ENCODE assay signal across 20 cellular contexts in the genomic region with DNA sequence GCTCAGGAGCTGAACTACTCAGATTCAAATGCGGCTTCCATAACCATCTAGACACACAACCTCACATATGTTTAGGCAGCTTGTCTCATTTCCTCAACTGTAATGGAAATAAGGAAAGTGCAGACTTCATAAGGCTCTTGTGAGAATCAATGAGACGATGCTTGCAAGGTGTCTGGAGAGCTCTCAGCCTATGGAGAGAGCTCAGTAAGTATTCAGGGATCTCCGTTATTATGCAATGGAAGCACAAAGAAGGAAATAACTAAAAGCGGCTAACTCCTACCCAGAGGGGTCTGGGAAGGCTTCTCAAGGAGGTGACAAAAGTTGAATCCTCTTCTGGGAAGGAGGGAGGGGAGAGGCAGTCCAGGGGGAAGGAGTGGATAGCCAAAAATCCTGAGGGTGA. TPM values are rescaled to one million over a fixed set of nuclear protein-coding genes. Genes with fewer than 3 reads are reported as not detected.
A peak's percentile ranks its signal among the peaks of the same experiment; 100 is the strongest.
DNase-seq lines count a peak whose midpoint lies in the region; ATAC-seq and TF ChIP-seq lines count a peak whose summit lies in the region.
"Had no signal": no experiment of that assay in that cellular context is flagged by ENCODE, and none has a peak within 500 bp of the region (broad histone marks: within the 10 kb centered on the region; RNA-seq: fewer than 3 reads in every experiment).

No MANE protein-coding gene starts in this region.

- no peak overlapping the region for H2BK12ac ChIP-seq in neuronal stem cell (ENCODE audit: low read length)

- no peak for TF ChIP-seq CTCF in C4-2B (conservative IDR thresholded peaks at IDR 0.05)
- TF ChIP-seq CTCF in GM23338 (conservative IDR thresholded peaks at IDR 0.05; ENCODE audit: low read depth in 2 of 2) = no peak
- TF ChIP-seq CTCF in endodermal cell (conservative IDR thresholded peaks at IDR 0.05) = no peak
- TF ChIP-seq CTCF in esophagus squamous epithelium (IDR thresholded peaks at IDR 0.05) = no peak

- no peak overlapping the region for H4K8ac ChIP-seq in neuronal stem cell (ENCODE audit: low read depth, low read length)

- H3K4me3 Mint-ChIP-seq in GM23338 (no peak overlapping the region), endodermal cell (no peak overlapping the region)

- peaks cover 7% of the 10 kb centered on the region for H3K4me1 Mint-ChIP-seq in GM23338
- H3K4me1 Mint-ChIP-seq in endodermal cell = peaks cover 7% of the 10 kb centered on the region

- intact Hi-C loops in esophagus squamous epithelium (cut with DNase I) = no loop called here

- H3K27ac ChIP-seq in C4-2B (peak overlapping the region; percentile 17; the same call in 1 of the 2 replicates), GM23338 (ENCODE audit: low read depth) (no peak overlapping the region), endodermal cell (ENCODE audit: low read depth, low read length) (no peak overlapping the region), neuronal stem cell (replicated peaks; ENCODE audit: low read length) (no peak overlapping the region), esophagus squamous epithelium (no peak overlapping the region)
- H3K27ac ChIP-seq: HL-60, SJSA1 had no signal

- no peaks in the 10 kb centered on the region for H3K79me2 ChIP-seq in GM23338 (replicated peaks; ENCODE audit: insufficient read depth)

- H2BK120ac ChIP-seq in neuronal stem cell (ENCODE audit: low read depth, low read length) = no peak overlapping the region

- no peak overlapping the region for H3K23ac ChIP-seq in neuronal stem cell (ENCODE audit: low read depth, low read length, poor library complexity)

- peaks cover 6% of the 10 kb centered on the region for H3K27me3 Mint-ChIP-seq in GM23338 (ENCODE audit: insufficient read depth, low read depth, poor library complexity)
- H3K27me3 Mint-ChIP-seq in endodermal cell (ENCODE audit: insufficient read depth) = no peaks in the 10 kb centered on the region

- H3K9ac ChIP-seq in endodermal cell (ENCODE audit: extremely low read depth, low read length, poor library complexity, severe bottlenecking) (no peak overlapping the region), neuronal stem cell (ENCODE audit: low read depth, low read length, poor library complexity) (no peak overlapping the region)

- H3K9me2 ChIP-seq in GM23338 (ENCODE audit: insufficient read depth) = peaks cover 5% of the 10 kb centered on the region; the same call in 1 of the 2 replicates

- H3K27me3 ChIP-seq in GM23338 (ENCODE audit: insufficient read depth) (no peaks in the 10 kb centered on the region), endodermal cell (ENCODE audit: control insufficient read depth, insufficient read depth, low read length, poor library complexity, severe bottlenecking) (no peaks in the 10 kb centered on the region), neuronal stem cell (ENCODE audit: control insufficient read depth in 3 of 3, insufficient read depth in 3 of 3, low read depth in 1 of 3, low read length in 3 of 3) (no peaks in the 10 kb centered on the region), esophagus squamous epithelium (no peaks in the 10 kb centered on the region)
- H3K27me3 ChIP-seq: SJSA1 had no signal

- WGBS in endodermal cell (ENCODE audit: insufficient coverage in 1 of 2, insufficient read length in 1 of 2), 2 experiments = 72 to 84% methylated on average over 3 to 4 of the region's 4 CpGs
- WGBS in neuronal stem cell (ENCODE audit: extremely low coverage in 2 of 2, insufficient read length in 2 of 2, insufficient replicate concordance in 1 of 2), 2 donors = no CpG with 5 or more reads among the region's 4 CpGs
- 77 to 93% methylated on average over 4 of the region's 4 CpGs for WGBS in esophagus squamous epithelium, 2 donors

- H3K36me3 Mint-ChIP-seq in GM23338 (ENCODE audit: low read depth) (peaks cover 4% of the 10 kb centered on the region; the same call in 1 of the 3 replicates), endodermal cell (ENCODE audit: low read depth) (no peaks in the 10 kb centered on the region)

- no peak overlapping the region for H3K27ac Mint-ChIP-seq in GM23338
- H3K27ac Mint-ChIP-seq in endodermal cell = no peak overlapping the region

- H4K91ac ChIP-seq in neuronal stem cell (ENCODE audit: low read depth, low read length, poor library complexity) = no peak overlapping the region

- no peaks in the 10 kb centered on the region for H4K20me1 ChIP-seq in GM23338 (replicated peaks; ENCODE audit: insufficient read depth)

- H3K4me1 ChIP-seq in GM23338 (ENCODE audit: insufficient read depth) = no peaks in the 10 kb centered on the region
- H3K4me1 ChIP-seq in endodermal cell (ENCODE audit: control insufficient read depth, insufficient read depth, low read length) = no peaks in the 10 kb centered on the region
- peaks cover 10 to 12% of the 10 kb centered on the region in 2 donors for H3K4me1 ChIP-seq in neuronal stem cell (ENCODE audit: control insufficient read depth in 2 of 2, insufficient read depth in 1 of 2, low read depth in 1 of 2, low read length in 2 of 2)
- H3K4me1 ChIP-seq in esophagus squamous epithelium = no peaks in the 10 kb centered on the region

- no peaks in the 10 kb centered on the region for H3K36me3 ChIP-seq in GM23338 (ENCODE audit: insufficient read depth)
- H3K36me3 ChIP-seq in endodermal cell (ENCODE audit: control insufficient read depth, insufficient read depth, low read length) = no peaks in the 10 kb centered on the region
- no peaks in the 10 kb centered on the region for H3K36me3 ChIP-seq in neuronal stem cell (replicated peaks in 1 of 2; ENCODE audit: control insufficient read depth in 2 of 2, insufficient read depth in 2 of 2, low read length in 2 of 2)
- H3K36me3 ChIP-seq in esophagus squamous epithelium = no peaks in the 10 kb centered on the region
- H3K36me3 ChIP-seq: SJSA1 had no signal

- no peak overlapping the region for H3K14ac ChIP-seq in neuronal stem cell (ENCODE audit: low read length)

- H3K4me2 ChIP-seq in GM23338 (no peak overlapping the region), neuronal stem cell (ENCODE audit: insufficient read depth, low read length, poor library complexity, severe bottlenecking) (no peak overlapping the region)

- TF ChIP-seq POLR2A in esophagus squamous epithelium (IDR thresholded peaks at IDR 0.05) = no peak

- DNase-seq in GM23338 (ENCODE audit: low spot score) = no peak
- peak; percentile 10 for DNase-seq in endodermal cell
- no peak for DNase-seq in neuronal stem cell (ENCODE audit: low spot score)
- no peak for DNase-seq in stimulated activated CD4-positive, alpha-beta T cell treated with anti-CD3 and anti-CD28 coated beads, Interleukin-4, amount 100 ng/mL, for 24 hours
- no peak for DNase-seq in esophagus squamous epithelium (lab: John Stamatoyannopoulos, UW)
- DNase-seq: C1 segment of cervical spinal cord, DMS153, NCI-H1694, NCI-H2029 treated with DMSO at 0.1 percent for 48 hours, NCI-H526 treated with DMSO at 0.1 percent for 48 hours, Right ventricle myocardium superior, RPMI8226 had no signal

- H3K9me3 Mint-ChIP-seq in GM23338 (peaks cover 11% of the 10 kb centered on the region), endodermal cell (peaks cover 13% of the 10 kb centered on the region)

- H3K9me3 ChIP-seq in endodermal cell (ENCODE audit: control insufficient read depth, low read length) (peaks cover 6% of the 10 kb centered on the region), neuronal stem cell (replicated peaks in 1 of 2; ENCODE audit: control insufficient read depth in 2 of 2, insufficient read depth in 1 of 2, low read depth in 1 of 2, low read length in 2 of 2) (peaks cover 3 to 9% of the 10 kb centered on the region in 2 donors), esophagus squamous epithelium (peaks cover 0 to 6% (median 5%) of the 10 kb centered on the region in 3 donors)

- H3K4me3 ChIP-seq in GM23338 = no peak overlapping the region
- no peak overlapping the region for H3K4me3 ChIP-seq in endodermal cell (ENCODE audit: low read length)
- no peak overlapping the region for H3K4me3 ChIP-seq in neuronal stem cell (ENCODE audit: low read length in 2 of 2)
- H3K4me3 ChIP-seq in esophagus squamous epithelium = no peak overlapping the region
- H3K4me3 ChIP-seq: SJSA1 had no signal

- no peaks in the 10 kb centered on the region for H3F3A ChIP-seq in GM23338 (replicated peaks; ENCODE audit: low read depth)

- no peak overlapping the region for H2BK15ac ChIP-seq in neuronal stem cell (ENCODE audit: low read length)

- no peak overlapping the region for H3K18ac ChIP-seq in neuronal stem cell (ENCODE audit: low read length)

- H2BK5ac ChIP-seq in neuronal stem cell (ENCODE audit: low read length) = no peak overlapping the region

- no peaks in the 10 kb centered on the region for H3K79me1 ChIP-seq in neuronal stem cell (ENCODE audit: low read depth, low read length)

- H3K4ac ChIP-seq in neuronal stem cell (ENCODE audit: low read length) = no peak overlapping the region

- no peak overlapping the region for H2AK5ac ChIP-seq in neuronal stem cell (ENCODE audit: low read depth, low read length)

- ATAC-seq in GM23338 (no peak), GM19455 (IDR thresholded peaks at IDR 0.05; ENCODE audit: unreplicated experiment) (no peak), GM19463 (IDR thresholded peaks at IDR 0.05; ENCODE audit: unreplicated experiment) (no peak)
- ATAC-seq: HCT116 had no signal

- H2AFZ ChIP-seq in GM23338 (peak overlapping the region; percentile 28; the same call in 1 of the 2 replicates), neuronal stem cell (ENCODE audit: low read length) (peak overlapping the region; percentile 76)

TF ChIP-seq in GM23338, 12 proteins besides CTCF, POLR2A, EP300 and RAD21 (continues in another document):
- TF ChIP-seq EZH2phosphoT487 (IDR thresholded peaks at IDR 0.05; ENCODE audit: unreplicated experiment) = no peak
- no peak for TF ChIP-seq EZH2 (IDR thresholded peaks at IDR 0.05; ENCODE audit: low read depth, unreplicated experiment)
- no peak for TF ChIP-seq JUNB (IDR thresholded peaks at IDR 0.05; ENCODE audit: unreplicated experiment)

RNA-seq across cellular contexts. Expression of a gene that starts 50.1 kb away (rescaled TPM):
- total RNA-seq in GM23338 (2014; rRNA removed; shearing (Covaris generic)) = not detected in 2 replicates
- polyA plus RNA-seq in GM23338 (2016; fragmentation: Nextera tagmentation; extraction: Ambion mirVana) = not detected in 2 replicates
- total RNA-seq in endodermal cell (not detected), esophagus squamous epithelium (1 to 10 TPM in 1 of 4 donors, under 1 TPM in 2, not detected in 1; 0.27 to 1.1 (median 0.38) TPM)
- polyA plus RNA-seq in endodermal cell (2013, experiment 1 of 2) = 0.21 TPM
- polyA plus RNA-seq in endodermal cell (2013, experiment 2 of 2) = not detected
- not detected for polyA plus RNA-seq in neuronal stem cell (2013, experiment 1 of 2)
- not detected for polyA plus RNA-seq in neuronal stem cell (2013, experiment 2 of 2)
- total RNA-seq: MCF 10A, NCI-H460 had no signal
